In genomic region chr5:60357302-60357701, GRCh38 we compare ENCODE assay signal across 30 cellular contexts.
"Had no signal": no experiment of that assay in that cellular context is flagged by ENCODE, and none has a peak within 500 bp of the region (broad histone marks: within the 10 kb centered on the region; RNA-seq: fewer than 3 reads in every experiment).

No MANE protein-coding gene starts in this region.

- H3K4me3 Mint-ChIP-seq: natural killer cell; nephron progenitor cell; neural crest cell; stimulated activated effector memory CD8-positive, alpha-beta T cell treated with anti-CD3 and anti-CD28 coated beads, Interleukin-12 subunit alpha, Interleukin-12 subunit beta, amount 100 ng/mL, for 72 hours; stimulated activated naive B cell treated with anti-CD40 and anti-IgM and Interleukin-4, amounts not matched to agents 10 μg/mL and 1 μg/mL and 100 μg/mL, for 72 hours; stimulated activated naive CD8-positive, alpha-beta T cell treated with anti-CD3 and anti-CD28 coated beads, Interleukin-15, Interleukin-2, amounts not matched to agents 100 ng/mL and 50 ng/mL, for 24 hours had no signal

- H3K4me3 ChIP-seq: ovary, psoas muscle, right lobe of liver, sigmoid colon, stomach, thoracic aorta, thyroid gland, tibial nerve, upper lobe of left lung, vagina had no signal

- H3K36me3 Mint-ChIP-seq: natural killer cell; stimulated activated effector memory CD8-positive, alpha-beta T cell treated with anti-CD3 and anti-CD28 coated beads, Interleukin-12 subunit alpha, Interleukin-12 subunit beta, amount 100 ng/mL, for 72 hours; stimulated activated naive B cell treated with anti-CD40 and anti-IgM and Interleukin-4, amounts not matched to agents 10 μg/mL and 1 μg/mL and 100 μg/mL, for 72 hours had no signal

- ATAC-seq: natural killer cell; psoas muscle; right cardiac atrium; right lobe of liver; stimulated activated effector memory CD8-positive, alpha-beta T cell treated with anti-CD3 and anti-CD28 coated beads, Interleukin-12 subunit alpha, Interleukin-12 subunit beta, amount 100 ng/mL, for 72 hours; stimulated activated naive B cell treated with anti-CD40 and anti-IgM and Interleukin-4, amounts not matched to agents 10 μg/mL and 1 μg/mL and 100 μg/mL, for 72 hours had no signal

- H3K79me2 ChIP-seq: parathyroid adenoma had no signal

- H3K27me3 Mint-ChIP-seq: stimulated activated naive B cell treated with anti-CD40 and anti-IgM and Interleukin-4, amounts not matched to agents 10 μg/mL and 1 μg/mL and 100 μg/mL, for 72 hours had no signal

- H3K27ac Mint-ChIP-seq: natural killer cell; progenitor cell of endocrine pancreas; stimulated activated effector memory CD8-positive, alpha-beta T cell treated with anti-CD3 and anti-CD28 coated beads, Interleukin-12 subunit alpha, Interleukin-12 subunit beta, amount 100 ng/mL, for 72 hours; stimulated activated naive B cell treated with anti-CD40 and anti-IgM and Interleukin-4, amounts not matched to agents 10 μg/mL and 1 μg/mL and 100 μg/mL, for 72 hours; stimulated activated naive CD8-positive, alpha-beta T cell treated with anti-CD3 and anti-CD28 coated beads, Interleukin-15, Interleukin-2, amounts not matched to agents 100 ng/mL and 50 ng/mL, for 24 hours had no signal

- H3K9me3 ChIP-seq: neutrophil, ovary, psoas muscle, right lobe of liver, sigmoid colon, stomach, thoracic aorta, thyroid gland, tibial nerve, upper lobe of left lung, vagina had no signal

- H3K4me1 Mint-ChIP-seq: natural killer cell; neural crest cell; stimulated activated effector memory CD8-positive, alpha-beta T cell treated with anti-CD3 and anti-CD28 coated beads, Interleukin-12 subunit alpha, Interleukin-12 subunit beta, amount 100 ng/mL, for 72 hours; stimulated activated naive B cell treated with anti-CD40 and anti-IgM and Interleukin-4, amounts not matched to agents 10 μg/mL and 1 μg/mL and 100 μg/mL, for 72 hours had no signal

- H3K27me3 ChIP-seq: neutrophil, ovary, right lobe of liver, sigmoid colon, stomach, thyroid gland, tibial nerve, upper lobe of left lung, vagina had no signal

- H3K9ac ChIP-seq: parathyroid adenoma had no signal

- H3K9me3 Mint-ChIP-seq: nephron progenitor cell; neural crest cell; stimulated activated naive B cell treated with anti-CD40 and anti-IgM and Interleukin-4, amounts not matched to agents 10 μg/mL and 1 μg/mL and 100 μg/mL, for 72 hours; stimulated activated naive CD8-positive, alpha-beta T cell treated with anti-CD3 and anti-CD28 coated beads, Interleukin-15, Interleukin-2, amounts not matched to agents 100 ng/mL and 50 ng/mL, for 24 hours had no signal

- H3K4me1 ChIP-seq: psoas muscle, right lobe of liver, thyroid gland, tibial nerve, upper lobe of left lung had no signal

- DNase-seq: natural killer cell; nephron progenitor cell; nucleus accumbens; ovary; posterior cingulate gyrus; psoas muscle; right cardiac atrium; right lobe of liver; sigmoid colon; small intestine; stimulated activated CD4-positive, alpha-beta T cell treated with anti-CD3 and anti-CD28 coated beads, Interleukin-15, amount 100 ng/mL, for 24 hours; stimulated activated CD4-positive, alpha-beta T cell treated with anti-CD3 and anti-CD28 coated beads, Interleukin-2, amount 100 ng/mL, for 24 hours; stimulated activated CD4-positive, alpha-beta T cell treated with anti-CD3 and anti-CD28 coated beads, Interleukin-2, amount 100 ng/mL, for 48 hours; stimulated activated CD4-positive, alpha-beta T cell treated with anti-CD3 and anti-CD28 coated beads, Interleukin-4, amount 100 ng/mL, for 24 hours; stimulated activated naive B cell treated with anti-CD40 and anti-IgM and Interleukin-4, amounts not matched to agents 10 μg/mL and 1 μg/mL and 100 μg/mL, for 72 hours; stimulated activated naive CD4-positive, alpha-beta T cell treated with Interleukin-2 at 50 U/mL for 16 hours; stomach; thyroid gland; trophoblast cell; upper lobe of left lung had no signal

- H3K27ac ChIP-seq: neutrophil, ovary, parathyroid adenoma, psoas muscle, right lobe of liver, sigmoid colon, stomach, thyroid gland, tibial nerve, upper lobe of left lung, vagina had no signal

- FAIRE-seq: small intestine, urothelium cell line had no signal

- H3K36me3 ChIP-seq: neutrophil, ovary, right lobe of liver, sigmoid colon, stomach, thoracic aorta, thyroid gland, tibial nerve, upper lobe of left lung, vagina had no signal
